9 cellular contexts compared by ENCODE assay signal in genomic region chr15:82810863-82811421, GRCh38. TPM values are rescaled to one million over a fixed set of nuclear protein-coding genes. Genes with fewer than 3 reads are reported as not detected.
DNase-seq lines count a peak whose midpoint lies in the region; ATAC-seq, FAIRE-seq and TF ChIP-seq lines count a peak whose summit lies in the region.
"Had no signal": no experiment of that assay in that cellular context is flagged by ENCODE, and none has a peak within 500 bp of the region (broad histone marks: within the 10 kb centered on the region; RNA-seq: fewer than 3 reads in every experiment).

No MANE protein-coding gene starts in this region.

- no peak overlapping the region for H2BK20ac ChIP-seq in H1 (ENCODE audit: low read length)

- no peaks in the 10 kb centered on the region for H3K79me1 ChIP-seq in H1 (ENCODE audit: low read depth, low read length)

- no peak overlapping the region for H3K4ac ChIP-seq in H1 (replicated peaks; ENCODE audit: insufficient read length, low read depth, low read length)

- H2BK12ac ChIP-seq in H1 (ENCODE audit: low read depth, low read length) = no peak overlapping the region

- H3K27me3 ChIP-seq in H1 (replicated peaks in 1 of 4; ENCODE audit: control insufficient read depth in 3 of 4, extremely low read depth in 1 of 4, insufficient read depth in 3 of 4, low read length in 3 of 4) (no peaks in the 10 kb centered on the region), neutrophil (no peaks in the 10 kb centered on the region)

- H3K56ac ChIP-seq in H1 (replicated peaks; ENCODE audit: insufficient read length, low read depth, low read length) = no peak overlapping the region

- H3K79me2 ChIP-seq in H1 (ENCODE audit: control insufficient read depth in 1 of 2, insufficient read depth in 2 of 2, low read length in 2 of 2) = no peaks in the 10 kb centered on the region

- H3K9me3 ChIP-seq in H1 (ENCODE audit: insufficient read depth in 2 of 2, low read depth in 1 of 2, low read length in 1 of 2) = no peaks in the 10 kb centered on the region
- H3K9me3 ChIP-seq in neutrophil = no peaks in the 10 kb centered on the region

- H2BK15ac ChIP-seq in H1 (ENCODE audit: low read length) = no peak overlapping the region

- H2AFZ ChIP-seq in H1 (ENCODE audit: low read length) = no peak overlapping the region

- TF ChIP-seq EP300 in H1 (IDR thresholded peaks at IDR 0.05; ENCODE audit: borderline replicate concordance in 1 of 2, low read depth in 2 of 2, low read length in 2 of 2) = no peak

- H3K23ac ChIP-seq in H1 (ENCODE audit: insufficient read length) = no peak overlapping the region

- H3K4me1 ChIP-seq in H1 (replicated peaks in 1 of 4; ENCODE audit: control insufficient read depth in 3 of 4, insufficient read depth in 4 of 4, low read length in 3 of 4) (peaks cover 0 to 6% (median 0%) of the 10 kb centered on the region in 4 experiments; a peak in 2 of 7 replicates), neutrophil (ENCODE audit: control insufficient read depth in 1 of 2, insufficient read depth in 1 of 2, low read depth in 1 of 2, low read length in 1 of 2) (peaks cover 24 to 27% of the 10 kb centered on the region in 2 experiments)

- peaks cover 4% of the 10 kb centered on the region; the same call in 1 of the 2 replicates for H3K36me3 Mint-ChIP-seq in WTC11

- 75% methylated on average over 7 of the region's 7 CpGs; no CpG with 5 or more reads in 1 of the 2 experiments for WGBS in H1 (ENCODE audit: extremely low coverage in 1 of 2, insufficient coverage in 1 of 2, insufficient read length in 1 of 2, insufficient replicate concordance in 2 of 2, low coverage in 1 of 2, low lambda C conversion rate in 2 of 2, missing lambda C conversion rate in 1 of 2), 2 experiments

- TF ChIP-seq CTCF in WTC11 (IDR thresholded peaks at IDR 0.05) = no peak
- no peak for TF ChIP-seq CTCF in H1 (IDR thresholded peaks at IDR 0.05; ENCODE audit: control extremely low read depth in 1 of 3, insufficient read depth in 1 of 3, low read depth in 1 of 3, low read length in 3 of 3)
- TF ChIP-seq CTCF in neutrophil (IDR thresholded peaks at IDR 0.05) = no peak

- no peaks in the 10 kb centered on the region for H4K20me1 ChIP-seq in H1 (replicated peaks in 1 of 2; ENCODE audit: control insufficient read depth in 1 of 2, insufficient read depth in 2 of 2, low read length in 2 of 2)

- H4K91ac ChIP-seq in H1 (replicated peaks; ENCODE audit: insufficient read length, low read length) = no peak overlapping the region

- H4K8ac ChIP-seq in H1 (ENCODE audit: extremely low read depth, insufficient read depth, low read length) = no peak overlapping the region

- no peak overlapping the region for H2AK5ac ChIP-seq in H1 (ENCODE audit: low read depth, low read length)

- CTCF ChIA-PET in WTC11 (lab: Charles Lee) = interaction anchor here (0.8 to 2.2 kb wide), 3 partner anchors 39 to 201 kb away, joined by 3 to 8 read pairs (median 3); partner anchors contain the start of gene C15orf40
- CTCF ChIA-PET in H1 (lab: Charles Lee; ENCODE audit: partially characterized antibody) = interaction anchor here (0.8 to 2.3 kb wide), 10 partner anchors 7 to 280 kb away, joined by 3 to 8 read pairs (median 4); no protein-coding TSS in a partner anchor

- no peak overlapping the region for H4K5ac ChIP-seq in H1 (ENCODE audit: insufficient read length, low read depth, low read length)

- H3K4me1 Mint-ChIP-seq in WTC11 = peaks cover 20% of the 10 kb centered on the region

- no peak overlapping the region for H3K18ac ChIP-seq in H1 (ENCODE audit: extremely low read depth, low read length)

- H3K4me2 ChIP-seq in H1 (ENCODE audit: insufficient read depth in 1 of 2, low read depth in 2 of 2, low read length in 2 of 2) = peak overlapping the region; percentile 88 to 97

- H3K27ac ChIP-seq in H1 (ENCODE audit: low read depth, low read length) = no peak overlapping the region
- H3K27ac ChIP-seq in neutrophil = peak overlapping the region; percentile 97

- no peak overlapping the region for H2BK120ac ChIP-seq in H1 (replicated peaks; ENCODE audit: low read depth, low read length)

- H3K27ac Mint-ChIP-seq in WTC11 = no peak overlapping the region

- no peaks in the 10 kb centered on the region for H3K9me3 Mint-ChIP-seq in WTC11

- H3K36me3 ChIP-seq in H1 (ENCODE audit: control insufficient read depth in 2 of 4, insufficient read depth in 4 of 4, low read length in 3 of 4) = peaks cover 0 to 3% (median 0%) of the 10 kb centered on the region in 4 experiments; a peak in 2 of 8 replicates
- H3K36me3 ChIP-seq in neutrophil = peaks cover 17% of the 10 kb centered on the region

- no peak for FAIRE-seq in H1 (lab: Jason Lieb, UNC)

- H3K9ac ChIP-seq in H1 (replicated peaks in 1 of 4; ENCODE audit: extremely low read depth in 1 of 4, low read depth in 3 of 4, low read length in 3 of 4) = peak overlapping the region in 1 of 4 experiments; percentile 76; a peak in 1 of 7 replicates

- no peak for TF ChIP-seq POLR2A in H1 (IDR thresholded peaks at IDR 0.05; ENCODE audit: control extremely low read depth in 1 of 2, low read depth in 2 of 2, low read length in 2 of 2)

- no peak for TF ChIP-seq RAD21 in H1 (IDR thresholded peaks at IDR 0.05 in 1 of 2, conservative IDR thresholded peaks at IDR 0.05 in 1 of 2; ENCODE audit: low read depth in 2 of 2, low read length in 2 of 2)

- peaks cover 2% of the 10 kb centered on the region; the same call in 1 of the 2 replicates for H3K27me3 Mint-ChIP-seq in WTC11 (ENCODE audit: low read depth)

- H3K4me3 ChIP-seq in H1 (ENCODE audit: extremely low read depth in 1 of 4, insufficient read depth in 2 of 4, low read depth in 3 of 4, low read length in 4 of 4) (peak overlapping the region; percentile 50 to 90 (median 78)), neutrophil (ENCODE audit: low read depth in 1 of 2, low read length in 1 of 2) (peak overlapping the region; percentile 85 to 88)

- DNase-seq in activated CD4-positive, CD25-positive, alpha-beta regulatory T cell treated with anti-CD3 and anti-CD28 coated beads, Interleukin-2, amount 50 U/mL, for 16 hours (ENCODE audit: low read depth, low spot score) = peak; percentile 24
- DNase-seq in activated CD4-positive, CD25-positive, alpha-beta regulatory T cell treated with anti-CD3 and anti-CD28 coated beads, Interleukin-2, amount 50 U/mL, for 72 hours = no peak
- DNase-seq in WTC11 (ENCODE audit: low spot score) (no peak), H1 (ENCODE audit: low read depth in 1 of 2, low spot score in 2 of 2) (no peak), glomerular visceral epithelial cell (ENCODE audit: extremely low spot score) (no peak), ureter (ENCODE audit: low spot score) (no peak)

- H2BK5ac ChIP-seq in H1 (ENCODE audit: low read depth, low read length) = no peak overlapping the region

- peak overlapping the region; percentile 92 for H3K4me3 Mint-ChIP-seq in WTC11

- H3K23me2 ChIP-seq in H1 (ENCODE audit: low read depth, low read length) = peaks cover 5% of the 10 kb centered on the region; the same call in 1 of the 2 replicates

- no peak for ATAC-seq in WTC11
- ATAC-seq in HG02884 (IDR thresholded peaks at IDR 0.05; ENCODE audit: unreplicated experiment) = no peak

- H3K14ac ChIP-seq in H1 (ENCODE audit: insufficient read length) = no peak overlapping the region

- POLR2A ChIA-PET in WTC11 (lab: Charles Lee) = no interaction called here
- POLR2A ChIA-PET in H1 (lab: Charles Lee; ENCODE audit: partially characterized antibody) = interaction anchor here (0.7 kb wide), 1 partner anchor 27 kb away, joined by 3 read pairs; no protein-coding TSS in a partner anchor

TF ChIP-seq in WTC11, 78 proteins besides CTCF, POLR2A, EP300 and RAD21 (continues in another document):
- TF ChIP-seq ZSCAN18 (CRISPR knock-in tag; IDR thresholded peaks at IDR 0.05) = no peak

TF ChIP-seq in H1, 55 proteins besides CTCF, POLR2A, EP300 and RAD21 (continues in another document):
- TF ChIP-seq HDAC6 (IDR thresholded peaks at IDR 0.05; ENCODE audit: low read depth, low read length) = no peak
- TF ChIP-seq EGR1 (IDR thresholded peaks at IDR 0.05; ENCODE audit: borderline replicate concordance, low read depth, low read length) = no peak
- TF ChIP-seq GTF2F1 (IDR thresholded peaks at IDR 0.05; ENCODE audit: borderline replicate concordance, low read depth, low read length) = no peak
- TF ChIP-seq CEBPB (IDR thresholded peaks at IDR 0.05; ENCODE audit: low read depth, low read length) = no peak
- TF ChIP-seq POU5F1 (IDR thresholded peaks at IDR 0.05; ENCODE audit: low read depth, low read length) = no peak
- no peak for TF ChIP-seq FOSL1 (IDR thresholded peaks at IDR 0.05; ENCODE audit: insufficient read depth, low read depth, low read length)
- no peak for TF ChIP-seq KDM1A (IDR thresholded peaks at IDR 0.05; ENCODE audit: borderline replicate concordance, low read length)
- TF ChIP-seq E2F6 (IDR thresholded peaks at IDR 0.05) = no peak
- TF ChIP-seq CHD2 (IDR thresholded peaks at IDR 0.05; ENCODE audit: low read length) = no peak
- no peak for TF ChIP-seq BCL11A (IDR thresholded peaks at IDR 0.05; ENCODE audit: low read depth in 2 of 2, low read length in 2 of 2)

RNA-seq across cellular contexts. Expression of gene WHAMM, which starts 1.5 kb away (rescaled TPM):
- total RNA-seq in WTC11 (2021) (2.8 to 3.8 TPM (median 3.2 TPM) in 3 replicates), ureter (14.4 TPM)
- total RNA-seq in H1 (2021; fragmentation: NEBNext Ultra II Directional; extraction: Animal tissue kit (Norgen Biotek cat#: 25700)) = 3.0 and 3.3 TPM in 2 replicates
- 1.1 and 1.3 TPM in 2 replicates for polyA plus RNA-seq in H1 (2011; rRNA removed)
- 1.1 TPM for polyA plus RNA-seq in H1 (2011; cell fraction: cytosol; rRNA removed)
- 1.7 TPM for polyA plus RNA-seq in H1 (2011; cell fraction: nucleus; rRNA removed)
- polyA plus RNA-seq in H1 (2012, experiment 1 of 2) = 1.1 to 1.5 TPM (median 1.5 TPM) in 4 replicates
- 0.47 TPM for polyA plus RNA-seq in H1 (2012, experiment 2 of 2)
- polyA plus RNA-seq in H1 (2013, experiment 1 of 2) = 3.2 TPM
- 3.4 TPM for polyA plus RNA-seq in H1 (2013, experiment 2 of 2)
- 0.22 and 0.44 TPM in 2 replicates for polyA minus RNA-seq in H1 (2011; rRNA and poly(A)+ RNA removed)
- 0.59 TPM for polyA minus RNA-seq in H1 (2011; cell fraction: cytosol; rRNA and poly(A)+ RNA removed)
- polyA minus RNA-seq in H1 (2011; cell fraction: nucleus; rRNA and poly(A)+ RNA removed) = 0.90 TPM

RNA-seq across cellular contexts. Expression of gene FSD2, which starts 5.1 kb away (rescaled TPM):
- total RNA-seq in WTC11 (2021) (not detected in 3 replicates), ureter (not detected)
- total RNA-seq in H1 (2021; fragmentation: NEBNext Ultra II Directional; extraction: Animal tissue kit (Norgen Biotek cat#: 25700)) = not detected in 2 replicates
- 0.02 TPM in 2 replicates for polyA plus RNA-seq in H1 (2011; rRNA removed)
- polyA plus RNA-seq in H1 (2011; cell fraction: cytosol; rRNA removed) = 0.03 TPM
- polyA plus RNA-seq in H1 (2011; cell fraction: nucleus; rRNA removed) = 0.01 TPM
- 0.08 to 0.10 TPM in 2 of 4 replicates, not detected in the others for polyA plus RNA-seq in H1 (2012, experiment 1 of 2)
- polyA plus RNA-seq in H1 (2012, experiment 2 of 2) = not detected
- polyA plus RNA-seq in H1 (2013, experiment 1 of 2) = 0.02 TPM
- 0.02 TPM for polyA plus RNA-seq in H1 (2013, experiment 2 of 2)
- 0.03 TPM in 1 of 2 replicates, not detected in the other for polyA minus RNA-seq in H1 (2011; rRNA and poly(A)+ RNA removed)
- polyA minus RNA-seq in H1 (2011; cell fraction: cytosol; rRNA and poly(A)+ RNA removed) = not detected
- not detected for polyA minus RNA-seq in H1 (2011; cell fraction: nucleus; rRNA and poly(A)+ RNA removed)
- total RNA-seq: Daoy had no signal
